ENCODE assay signal across 19 cellular contexts in the genomic region with DNA sequence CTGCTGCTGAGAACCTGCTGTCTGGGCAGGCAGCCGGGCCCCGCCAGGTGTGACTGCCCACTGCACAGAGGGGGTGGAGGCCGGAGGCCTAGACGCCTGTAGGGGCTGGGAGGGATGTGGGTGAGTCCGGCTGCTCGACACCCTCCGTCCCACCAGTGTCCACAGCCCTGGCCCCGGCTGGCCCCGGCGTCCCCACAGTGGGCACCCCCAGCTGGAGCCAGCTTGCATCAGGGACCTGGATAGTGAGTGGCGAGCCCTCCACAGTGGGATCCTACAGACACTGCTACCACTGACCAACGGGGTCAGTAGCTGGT. TPM values are rescaled to one million over a fixed set of nuclear protein-coding genes. Genes with fewer than 3 reads are reported as not detected.
A peak's percentile ranks its signal among the peaks of the same experiment; 100 is the strongest.
DNase-seq lines count a peak whose midpoint lies in the region; ATAC-seq, FAIRE-seq and TF ChIP-seq lines count a peak whose summit lies in the region.
"Had no signal": no experiment of that assay in that cellular context is flagged by ENCODE, and none has a peak within 500 bp of the region (broad histone marks: within the 10 kb centered on the region; RNA-seq: fewer than 3 reads in every experiment).

No MANE protein-coding gene starts in this region.

- no peak overlapping the region for H3K4ac ChIP-seq in mesendoderm (ENCODE audit: low read depth, low read length)

- no peak overlapping the region for H2BK15ac ChIP-seq in mesendoderm (replicated peaks; ENCODE audit: low read depth)

- H3K9ac ChIP-seq in mesendoderm (ENCODE audit: low read length): no peak overlapping the region

- intact Hi-C loops in CD14-positive monocyte (cut with micrococcal nuclease): no loop called here
- intact Hi-C loops in heart left ventricle (cut with DNase I): loop anchor here in 4 of 10 donors (5.0 kb wide), 3 partner anchors 35 to 40 kb away; partner anchors contain the start of genes SPON2 (in 2 of the 4) and CTBP1 (in 1 of the 4)
- intact Hi-C loops in posterior cingulate gyrus (cut with DNase I): no loop called here

- H4K5ac ChIP-seq in mesendoderm (ENCODE audit: low read length): no peak overlapping the region

- H3K79me1 ChIP-seq in mesendoderm (ENCODE audit: low read length): no peaks in the 10 kb centered on the region

- no peak for TF ChIP-seq CTCF in CD14-positive monocyte (IDR thresholded peaks at IDR 0.05)
- TF ChIP-seq CTCF in heart left ventricle (IDR thresholded peaks at IDR 0.05): no peak
- TF ChIP-seq CTCF in D721Med (IDR thresholded peaks at IDR 0.05; ENCODE audit: insufficient read depth, missing control alignments): no peak
- no peak for TF ChIP-seq CTCF in GM13977 (IDR thresholded peaks at IDR 0.05; ENCODE audit: extremely low read depth, insufficient read depth, missing control alignments)

- DNase-seq in activated CD4-positive, CD25-positive, alpha-beta regulatory T cell treated with anti-CD3 and anti-CD28 coated beads, Interleukin-2, amount 50 U/mL, for 72 hours: peak; percentile 28
- DNase-seq in CD14-positive monocyte (ENCODE audit: low spot score) (peak; percentile 30), heart left ventricle (peak in 4 of 5 donors; percentile 18 to 58 (median 28)), posterior cingulate gyrus (peak in 6 of 10 donors; percentile 6 to 76 (median 38)), D721Med (ENCODE audit: insufficient read length, low spot score) (no peak), GM13977 (ENCODE audit: low spot score) (no peak), mesendoderm (no peak)
- DNase-seq: DMS 273 treated with DMSO at 0.1 percent for 48 hours; GF-D8; NCI-H1694 treated with DMSO at 0.1 percent for 48 hours; SHP77; stimulated activated CD4-positive, alpha-beta T cell treated with anti-CD3 and anti-CD28 coated beads, Interleukin-4, amount 100 ng/mL, for 24 hours had no signal

- ATAC-seq in activated CD4-positive, CD25-positive, alpha-beta regulatory T cell treated with anti-CD3 and anti-CD28 coated beads, Interleukin-2, amount 50 U/mL, for 24 hours: no peak
- no peak for ATAC-seq in heart left ventricle
- ATAC-seq: T-cell had no signal

- H2BK5ac ChIP-seq in mesendoderm (ENCODE audit: low read length): no peak overlapping the region

- H2BK120ac ChIP-seq in mesendoderm (ENCODE audit: low read depth, low read length): no peak overlapping the region

- H3K4me3 ChIP-seq in heart left ventricle (no peak overlapping the region), mesendoderm (ENCODE audit: low read length) (no peak overlapping the region)
- H3K4me3 ChIP-seq: BLaER1 treated with 17β-estradiol and CSF1 and Interleukin-3, amounts not matched to agents 10 nM and 100 nM; MG63 had no signal

- no peak overlapping the region for H3K27ac Mint-ChIP-seq in CD14-positive monocyte
- H3K27ac Mint-ChIP-seq: activated naive CD8-positive, alpha-beta T cell; T-cell had no signal

- H3K36me3 ChIP-seq in heart left ventricle (peaks cover 0 to 15% (median 10%) of the 10 kb centered on the region in 9 donors), mesendoderm (ENCODE audit: control insufficient read depth, insufficient read depth, low read length) (no peaks in the 10 kb centered on the region)

- no peak for FAIRE-seq in D721Med (lab: Jason Lieb, UNC)

- peaks cover 0 to 2% (median 0%) of the 10 kb centered on the region in 7 donors for H3K9me3 Mint-ChIP-seq in CD14-positive monocyte
- H3K9me3 Mint-ChIP-seq: mesothelial cell of epicardium, T-cell had no signal

- H3K4me1 Mint-ChIP-seq in CD14-positive monocyte: peaks cover 15% of the 10 kb centered on the region

- peaks cover 14 to 29% of the 10 kb centered on the region in 2 donors for H3K36me3 Mint-ChIP-seq in CD14-positive monocyte
- H3K36me3 Mint-ChIP-seq: activated naive CD8-positive, alpha-beta T cell; T-cell had no signal

- in situ Hi-C loops in GM13977 (cut with MboI; ENCODE audit: low pct_unique_long_range_greater_than_20kb, low sequenced_read_pairs, unreplicated experiment): no loop called here

- no peak overlapping the region for H3K23ac ChIP-seq in mesendoderm (ENCODE audit: low read length)

- no peak overlapping the region for H3K27ac ChIP-seq in heart left ventricle
- H3K27ac ChIP-seq in mesendoderm (ENCODE audit: low read depth, low read length): no peak overlapping the region
- H3K27ac ChIP-seq: 22Rv1 had no signal

- H3K27me3 Mint-ChIP-seq in CD14-positive monocyte (ENCODE audit: low read depth in 3 of 3): peaks cover 0 to 3% (median 2%) of the 10 kb centered on the region in 3 donors
- H3K27me3 Mint-ChIP-seq: activated naive CD8-positive, alpha-beta T cell; T-cell had no signal

- H3K4me1 ChIP-seq in heart left ventricle (peaks cover 5 to 61% (median 42%) of the 10 kb centered on the region in 12 donors), mesendoderm (ENCODE audit: control insufficient read depth, low read depth, low read length) (no peaks in the 10 kb centered on the region)

- H3K18ac ChIP-seq in mesendoderm (ENCODE audit: low read length): no peak overlapping the region

- no peak for TF ChIP-seq POLR2A in heart left ventricle (IDR thresholded peaks at IDR 0.05)

- H3K4me2 ChIP-seq in mesendoderm (ENCODE audit: low read length): no peak overlapping the region

- H2AK5ac ChIP-seq in mesendoderm (ENCODE audit: low read length): no peak overlapping the region

- H3K79me2 ChIP-seq in mesendoderm (ENCODE audit: control insufficient read depth, insufficient read depth, low read length): no peaks in the 10 kb centered on the region

- no peak overlapping the region for H4K8ac ChIP-seq in mesendoderm (ENCODE audit: low read depth, low read length)

- H3K9me3 ChIP-seq in heart left ventricle: no peaks in the 10 kb centered on the region
- H3K9me3 ChIP-seq: BLaER1 treated with 17β-estradiol and CSF1 and Interleukin-3, amounts not matched to agents 10 nM and 100 nM; MG63 had no signal

- H3K56ac ChIP-seq in mesendoderm (ENCODE audit: low read length): no peak overlapping the region

- WGBS in heart left ventricle, 4 donors: 77 to 95% (median 88%) methylated on average over 5 to 12 of the region's 12 CpGs
- no CpG with 5 or more reads among the region's 12 CpGs for WGBS in mesendoderm (ENCODE audit: extremely low coverage, insufficient coverage, low lambda C conversion rate)

- no peaks in the 10 kb centered on the region for H3K27me3 ChIP-seq in heart left ventricle
- no peaks in the 10 kb centered on the region for H3K27me3 ChIP-seq in mesendoderm (ENCODE audit: insufficient read depth, low read length, poor library complexity)
- H3K27me3 ChIP-seq: MG63 had no signal

- no peak overlapping the region for H3K4me3 Mint-ChIP-seq in CD14-positive monocyte
- H3K4me3 Mint-ChIP-seq: activated naive CD8-positive, alpha-beta T cell; mesothelial cell of epicardium; T-cell had no signal

RNA-seq across cellular contexts. Expression of gene SPON2, which starts 34.7 kb away (rescaled TPM):
- polyA plus RNA-seq in CD14-positive monocyte (under 1 TPM; 0.74 to 0.90 TPM), heart left ventricle (10 to 100 TPM in 1 of 2 donors, 1 to 10 TPM in 1; 7.8 to 31.2 TPM)
- 10 to 100 TPM in 7 of 9 donors, 1 to 10 TPM in 2; 8.8 to 36.3 (median 13.7) TPM for total RNA-seq in heart left ventricle
- polyA plus RNA-seq in mesendoderm (2013, experiment 1 of 2): 0.28 TPM
- 0.25 TPM for polyA plus RNA-seq in mesendoderm (2013, experiment 2 of 2)

RNA-seq across cellular contexts. Expression of gene CTBP1, which starts 41.8 kb away (rescaled TPM):
- polyA plus RNA-seq in CD14-positive monocyte: 10 to 100 TPM; 21.3 to 42.1 TPM
- total RNA-seq in heart left ventricle: 100 to 1,000 TPM; 105 to 165 (median 128) TPM
- 100 to 1,000 TPM in 1 of 2 donors, 10 to 100 TPM in 1; 92.0 to 148 TPM for polyA plus RNA-seq in heart left ventricle
- polyA plus RNA-seq in mesendoderm (2013, experiment 1 of 2): 64.9 TPM
- polyA plus RNA-seq in mesendoderm (2013, experiment 2 of 2): 65.1 TPM

Comparison
In these comparisons a context has a peak if more than half of its experiments do, and no peak if none do; other contexts are left out.
1. DNase-seq: peak in activated CD4-positive, CD25-positive, alpha-beta regulatory T cell treated with anti-CD3 and anti-CD28 coated beads, Interleukin-2, amount 50 U/mL, for 72 hours (single experiment), CD14-positive monocyte (single experiment), heart left ventricle (4 of 5) and posterior cingulate gyrus (6 of 10); none in D721Med (single experiment), GM13977 (single experiment) and mesendoderm (single experiment).
2. RNA of gene SPON2, which starts 34.7 kb away (polyA plus RNA-seq): 7.8 to 31.2 TPM in heart left ventricle; 0.74 to 0.90 TPM in CD14-positive monocyte; every median in the first group is over 4 times any median in the second.